9 cellular contexts compared by ENCODE assay signal in genomic region chr1:216433175-216433574, GRCh38. TPM values are rescaled to one million over a fixed set of nuclear protein-coding genes. Genes with fewer than 3 reads are reported as not detected.
"Had no signal": no experiment of that assay in that cellular context is flagged by ENCODE, and none has a peak within 500 bp of the region (broad histone marks: within the 10 kb centered on the region; RNA-seq: fewer than 3 reads in every experiment).

No MANE protein-coding gene starts in this region.

- H3K4me2 ChIP-seq: GM23338 had no signal

- H3K27ac Mint-ChIP-seq: GM23338, H9 had no signal

- H3K4me3 ChIP-seq: GM23338, K562 had no signal

- H3K4me1 Mint-ChIP-seq: GM23338 had no signal

- H3K9me3 Mint-ChIP-seq: GM23338, H9 had no signal

- H3K4me3 Mint-ChIP-seq: GM23338, H9 had no signal

- ATAC-seq: GM23338, K562 had no signal

- H3K27ac ChIP-seq: HL-60 had no signal

- DNase-seq: H9, HCEC 1CT, IMR-90, KG1 had no signal

- FAIRE-seq: H1, H54, K562 had no signal

RNA-seq across cellular contexts. Expression of gene USH2A, which starts 9.9 kb away (rescaled TPM):
- total RNA-seq: K562 had no signal
